Comparison of ENCODE assay signal across 8 cellular contexts in genomic region chrX:129540068-129540653, GRCh38. TPM values are rescaled to one million over a fixed set of nuclear protein-coding genes. Genes with fewer than 3 reads are reported as not detected.
DNase-seq lines count a peak whose midpoint lies in the region; ATAC-seq and TF ChIP-seq lines count a peak whose summit lies in the region.

Gene OCRL, plus strand, starts transcription at chrX:129540259. Its CDS starts 181 bp downstream, at chrX:129540440.

- H2AFZ ChIP-seq in DND-41 (ENCODE audit: low read depth, low read length) (peak within 1 kb of the TSS; percentile 90), PC-9 (peak within 1 kb of the TSS; percentile 88), neural progenitor cell (replicated peaks) (no peak within 1 kb of the TSS)

- H3K36me3 Mint-ChIP-seq in neural progenitor cell = peaks cover 1% of the 10 kb centered on the region

- TF ChIP-seq POLR2A in tibial nerve (IDR thresholded peaks at IDR 0.05) = peak in 1 of 2 donors; percentile 15

- H3K4me2 ChIP-seq in DND-41 (ENCODE audit: insufficient read depth, low read length) (peak within 1 kb of the TSS; percentile 96), PC-9 (peak within 1 kb of the TSS; percentile 86), neural progenitor cell (peak within 1 kb of the TSS; percentile 86)

- DNase-seq in DND-41 = peak; percentile 74
- DNase-seq in PC-9 = peak; percentile 57 to 79
- peak; percentile 16 for DNase-seq in activated T-helper 9 cell treated with anti-CD3 and anti-CD28 coated beads, Interleukin-2, amount 50 U/mL, for 16 hours (ENCODE audit: low read depth)
- peak in 1 of 2 donors; percentile 13 for DNase-seq in foreskin keratinocyte
- peak; percentile 84 for DNase-seq in neural progenitor cell (ENCODE audit: low spot score)
- peak; percentile 35 to 53 for DNase-seq in tibial nerve (ENCODE audit: low spot score in 2 of 2)

- H3K4me1 ChIP-seq in DND-41 (ENCODE audit: insufficient read depth, low read length) (peaks cover 17% of the 10 kb centered on the region), HUES6 (ENCODE audit: control insufficient read depth, insufficient read depth, low read length) (peaks cover 6% of the 10 kb centered on the region; the same call in 1 of the 2 replicates), PC-9 (replicated peaks; ENCODE audit: insufficient read depth) (peaks cover 11% of the 10 kb centered on the region), foreskin keratinocyte (no peaks in the 10 kb centered on the region), neural progenitor cell (no peaks in the 10 kb centered on the region), tibial nerve (peaks cover 0 to 13% (median 2%) of the 10 kb centered on the region in 4 donors)

- 0 to 30% methylated on average over 6 to 17 of the region's 60 CpGs for WGBS in tibial nerve, 2 donors

- no peaks in the 10 kb centered on the region for H3K27me3 ChIP-seq in DND-41 (ENCODE audit: insufficient read depth, low read length, poor library complexity)
- peaks cover 2% of the 10 kb centered on the region; the same call in 1 of the 2 replicates for H3K27me3 ChIP-seq in HUES6 (ENCODE audit: control insufficient read depth, insufficient read depth, low read length)
- no peaks in the 10 kb centered on the region for H3K27me3 ChIP-seq in PC-9 (ENCODE audit: insufficient read depth, low read depth)
- H3K27me3 ChIP-seq in foreskin keratinocyte = no peaks in the 10 kb centered on the region
- H3K27me3 ChIP-seq in neural progenitor cell = no peaks in the 10 kb centered on the region
- no peaks in the 10 kb centered on the region for H3K27me3 ChIP-seq in tibial nerve

- peak; percentile 92 for ATAC-seq in DND-41 (ENCODE audit: insufficient read depth, low read depth)
- ATAC-seq in GM21447 (IDR thresholded peaks at IDR 0.05; ENCODE audit: unreplicated experiment) = peak; percentile 98
- peak; percentile 92 for ATAC-seq in foreskin keratinocyte

- H3K4me3 ChIP-seq in DND-41 (ENCODE audit: low read depth in 1 of 2, low read length in 2 of 2) (peak within 1 kb of the TSS; percentile 45 to 89; a peak in 3 of 4 replicates), HUES6 (ENCODE audit: low read depth, low read length) (peak within 1 kb of the TSS; percentile 98), PC-9 (peak within 1 kb of the TSS; percentile 70), neural progenitor cell (peak within 1 kb of the TSS; percentile 80), tibial nerve (peak within 1 kb of the TSS; percentile 41 to 85 (median 58))

- H3K27ac Mint-ChIP-seq in neural progenitor cell = no peak within 1 kb of the TSS

- H3K9ac ChIP-seq in DND-41 (ENCODE audit: low read depth, low read length) (peak within 1 kb of the TSS; percentile 67), HUES6 (ENCODE audit: low read length) (peak within 1 kb of the TSS; percentile 92), neural progenitor cell (peak within 1 kb of the TSS; percentile 84)

- no peaks in the 10 kb centered on the region for H3K9me2 ChIP-seq in PC-9 (ENCODE audit: insufficient read depth)

- H4K20me1 ChIP-seq in DND-41 (ENCODE audit: insufficient read depth, low read length) = no peaks in the 10 kb centered on the region
- H4K20me1 ChIP-seq in PC-9 (ENCODE audit: insufficient read depth) = no peaks in the 10 kb centered on the region; the same call in 1 of the 2 replicates
- no peaks in the 10 kb centered on the region for H4K20me1 ChIP-seq in neural progenitor cell (ENCODE audit: low read depth)

- BruUV-seq in PC-9 (replicated peaks; lab: Mats Ljungman, UMichigan) = no TSS peak

- H3K79me2 ChIP-seq in DND-41 (ENCODE audit: insufficient read depth, low read length) (no peaks in the 10 kb centered on the region), PC-9 (ENCODE audit: low read depth) (peaks cover 21% of the 10 kb centered on the region), neural progenitor cell (ENCODE audit: low read depth) (peaks cover 23% of the 10 kb centered on the region)

- TF ChIP-seq EP300 in tibial nerve (IDR thresholded peaks at IDR 0.05) = peak in 1 of 2 donors; percentile 20

- H3F3A ChIP-seq in PC-9 (ENCODE audit: insufficient read depth, low read depth) (no peaks in the 10 kb centered on the region), neural progenitor cell (ENCODE audit: low read depth) (no peaks in the 10 kb centered on the region)

- POLR2A ChIA-PET in PC-9 (lab: Charles Lee; ENCODE audit: unreplicated experiment) = interaction anchor here (0.8 kb wide), 1 partner anchor 52 kb away, joined by 5 read pairs; no protein-coding TSS in a partner anchor

- H3K27me3 Mint-ChIP-seq in neural progenitor cell (ENCODE audit: insufficient read depth, low read depth) = peaks cover 2% of the 10 kb centered on the region

- no peaks in the 10 kb centered on the region for H3K9me3 Mint-ChIP-seq in neural progenitor cell

- CTCF ChIA-PET in PC-9 (lab: Charles Lee) = interaction anchor here (0.6 kb wide), 2 partner anchors 41 to 547 kb away, joined by 3 read pairs; no protein-coding TSS in a partner anchor

- no peaks in the 10 kb centered on the region for H3K9me3 ChIP-seq in DND-41 (ENCODE audit: insufficient read depth, low read length, severe bottlenecking)
- H3K9me3 ChIP-seq in HUES6 (ENCODE audit: control insufficient read depth, insufficient read depth, low read depth, low read length) = no peaks in the 10 kb centered on the region
- no peaks in the 10 kb centered on the region for H3K9me3 ChIP-seq in PC-9 (ENCODE audit: insufficient read depth, low read depth)
- H3K9me3 ChIP-seq in neural progenitor cell (ENCODE audit: low read depth) = no peaks in the 10 kb centered on the region
- H3K9me3 ChIP-seq in tibial nerve = no peaks in the 10 kb centered on the region

- intact Hi-C loops in PC-9 (cut with micrococcal nuclease; ENCODE audit: unreplicated experiment) = loop anchor here (1.0 kb wide), 1 partner anchor 18 kb away; no protein-coding TSS in a partner anchor

- H3K27ac ChIP-seq in DND-41 (ENCODE audit: low read length) (peak within 1 kb of the TSS; percentile 67), HUES6 (ENCODE audit: low read depth, low read length) (peak within 1 kb of the TSS; percentile 93; the same call in 1 of the 2 replicates), PC-9 (no peak within 1 kb of the TSS; the same call in 1 of the 2 replicates), foreskin keratinocyte (peak within 1 kb of the TSS; percentile 78), neural progenitor cell (peak within 1 kb of the TSS; percentile 88), tibial nerve (peak within 1 kb of the TSS; percentile 77 to 91 (median 80))

- TF ChIP-seq CTCF in DND-41 (IDR thresholded peaks at IDR 0.05; ENCODE audit: borderline replicate concordance, extremely low read depth, low read length, poor library complexity, severe bottlenecking) (peak; percentile 74), PC-9 (conservative IDR thresholded peaks at IDR 0.05) (peak; percentile 85), foreskin keratinocyte (conservative IDR thresholded peaks at IDR 0.05) (peak; percentile 67), neural progenitor cell (IDR thresholded peaks at IDR 0.05) (peak; percentile 63), tibial nerve (IDR thresholded peaks at IDR 0.05) (peak; percentile 54 to 82 (median 76))

- peak within 1 kb of the TSS; percentile 86 for H3K4me3 Mint-ChIP-seq in neural progenitor cell

- peaks cover 4% of the 10 kb centered on the region; the same call in 1 of the 2 replicates for H3K36me3 ChIP-seq in DND-41 (ENCODE audit: insufficient read depth, low read length)
- peaks cover 13% of the 10 kb centered on the region for H3K36me3 ChIP-seq in HUES6 (ENCODE audit: control insufficient read depth, insufficient read depth, low read length)
- peaks cover 20% of the 10 kb centered on the region; the same call in 1 of the 2 replicates for H3K36me3 ChIP-seq in PC-9 (ENCODE audit: low read depth)
- no peaks in the 10 kb centered on the region for H3K36me3 ChIP-seq in neural progenitor cell
- H3K36me3 ChIP-seq in tibial nerve = no peaks in the 10 kb centered on the region

- H3K4me1 Mint-ChIP-seq in neural progenitor cell = peaks cover 11% of the 10 kb centered on the region

RNA-seq across cellular contexts. Expression of gene OCRL, which starts in this region (rescaled TPM):
- total RNA-seq in PC-9 (2021) (40.3 and 41.4 TPM in 2 replicates), foreskin keratinocyte (21.0 and 21.2 TPM in 2 replicates), neural progenitor cell (ENCODE audit: low replicate concordance) (22.0 and 25.3 TPM in 2 replicates), tibial nerve (10 to 100 TPM; 14.7 to 23.0 (median 22.6) TPM)
- 7.9 and 9.6 TPM in 2 replicates for polyA plus RNA-seq in foreskin keratinocyte
